In genomic region chr10:133388265-133388972, GRCh38 we compare ENCODE assay signal across 1 cellular context.
TF ChIP-seq lines count a peak whose summit lies in the region.

No MANE protein-coding gene starts in this region.

TF ChIP-seq in K562, 482 proteins besides CTCF, POLR2A, EP300 and RAD21 (continued from another document and continues in another):
- no peak for TF ChIP-seq ATF4 (CRISPR knock-in tag; IDR thresholded peaks at IDR 0.05)
- TF ChIP-seq ZEB2 (IDR thresholded peaks at IDR 0.05) = peak; percentile 95
- TF ChIP-seq ESRRA (IDR thresholded peaks at IDR 0.05; ENCODE audit: borderline replicate concordance, low read depth) = peak; percentile 85
- TF ChIP-seq NFIC (IDR thresholded peaks at IDR 0.05) = peak; percentile 15; the same call in 1 of the 2 replicates
- TF ChIP-seq ARID1B (IDR thresholded peaks at IDR 0.05) = 0 out of 2 replicates have a peak, but pooled peaks have one; percentile 12
- no peak for TF ChIP-seq PATZ1 (CRISPR knock-in tag; IDR thresholded peaks at IDR 0.05; ENCODE audit: borderline replicate concordance)
- 0 out of 2 replicates have a peak, but pooled peaks have one; percentile 46 for TF ChIP-seq EHMT2 (IDR thresholded peaks at IDR 0.05)
- no peak for TF ChIP-seq MYC (IDR thresholded peaks at IDR 0.05; ENCODE audit: low read depth, low read length)
- no peak for TF ChIP-seq MYC (CRISPR knock-in tag; IDR thresholded peaks at IDR 0.05; ENCODE audit: borderline replicate concordance, low read depth)
- no peak for TF ChIP-seq CREB3L1 (IDR thresholded peaks at IDR 0.05; ENCODE audit: borderline replicate concordance, low read depth)
- TF ChIP-seq ELK3 (CRISPR knock-in tag; IDR thresholded peaks at IDR 0.05) = no peak
- TF ChIP-seq HNRNPUL1 (IDR thresholded peaks at IDR 0.05; ENCODE audit: low read length) = no peak
- TF ChIP-seq TBP (optimal IDR thresholded peaks at IDR 0.05; ENCODE audit: low read depth, low read length) = peak; percentile 35
- peak; percentile 87 for TF ChIP-seq C11orf30 (IDR thresholded peaks at IDR 0.05; ENCODE audit: low read depth)
- TF ChIP-seq ZFX (CRISPR knock-in tag; IDR thresholded peaks at IDR 0.05) = peak; percentile 52
- TF ChIP-seq AFF1 (IDR thresholded peaks at IDR 0.05; ENCODE audit: low read depth in 1 of 2, partially characterized antibody in 2 of 2) = peak in 1 of 2 experiments; percentile 34
- TF ChIP-seq ZNF175 (CRISPR knock-in tag; IDR thresholded peaks at IDR 0.05; ENCODE audit: low read depth) = no peak
- no peak for TF ChIP-seq ZMIZ1 (IDR thresholded peaks at IDR 0.05; ENCODE audit: low read depth in 2 of 2, low read length in 2 of 2)
- peak; percentile 83 for TF ChIP-seq GABPB1 (CRISPR knock-in tag; IDR thresholded peaks at IDR 0.05)
- no peak for TF ChIP-seq CEBPB (tag; IDR thresholded peaks at IDR 0.05)
- peak; percentile 66 for TF ChIP-seq HCFC1 (IDR thresholded peaks at IDR 0.05; ENCODE audit: low read depth, low read length)
- TF ChIP-seq ZNF76 (CRISPR knock-in tag; IDR thresholded peaks at IDR 0.05; ENCODE audit: borderline replicate concordance) = no peak
- peak; percentile 20 for TF ChIP-seq RBBP5 (IDR thresholded peaks at IDR 0.05; ENCODE audit: borderline replicate concordance, insufficient read depth, low read length, poor library complexity, severe bottlenecking)
- TF ChIP-seq MLLT1 (IDR thresholded peaks at IDR 0.05) = 0 out of 4 replicates have a peak, but pooled peaks have one; percentile 20 to 36
- no peak for TF ChIP-seq XRCC5 (IDR thresholded peaks at IDR 0.05; ENCODE audit: low read depth, low read length)
- TF ChIP-seq PHF20 (IDR thresholded peaks at IDR 0.05; ENCODE audit: partially characterized antibody) = peak; percentile 92
- TF ChIP-seq SMAD4 (CRISPR knock-in tag; conservative IDR thresholded peaks at IDR 0.05) = no peak
- TF ChIP-seq KDM5B (IDR thresholded peaks at IDR 0.05; ENCODE audit: insufficient replicate concordance, low read depth, low read length) = peak; percentile 8
- peak; percentile 35 to 57; a peak in 2 of 4 replicates for TF ChIP-seq ARNT (IDR thresholded peaks at IDR 0.05)
- no peak for TF ChIP-seq POLR2H (tag; IDR thresholded peaks at IDR 0.05; ENCODE audit: low read depth)
- peak in 1 of 2 experiments; percentile 40; a peak in 1 of 3 replicates for TF ChIP-seq CBX3 (IDR thresholded peaks at IDR 0.05; ENCODE audit: borderline replicate concordance in 1 of 2, low read length in 2 of 2)
- 0 out of 2 replicates have a peak, but pooled peaks have one; percentile 42 for TF ChIP-seq DNMT1 (IDR thresholded peaks at IDR 0.05)
- peak; percentile 89 for TF ChIP-seq ZBTB40 (IDR thresholded peaks at IDR 0.05)
- no peak for TF ChIP-seq ZBTB40 (CRISPR knock-in tag; IDR thresholded peaks at IDR 0.05)
